In genomic region chr9:137269231-137269772, GRCh38 we compare ENCODE assay signal across 9 cellular contexts. TPM values are rescaled to one million over a fixed set of nuclear protein-coding genes. Genes with fewer than 3 reads are reported as not detected.
DNase-seq lines count a peak whose midpoint lies in the region.
"Had no signal": no experiment of that assay in that cellular context is flagged by ENCODE, and none has a peak within 500 bp of the region (broad histone marks: within the 10 kb centered on the region; RNA-seq: fewer than 3 reads in every experiment).

No MANE protein-coding gene starts in this region.

- no peaks in the 10 kb centered on the region for H3K9me3 ChIP-seq in trophoblast cell (ENCODE audit: insufficient read depth, low read depth, low read length)

- no peak overlapping the region for H2BK12ac ChIP-seq in trophoblast cell (ENCODE audit: low read length)

- no peaks in the 10 kb centered on the region for H3K79me1 ChIP-seq in trophoblast cell (ENCODE audit: low read length)

- no peak overlapping the region for H2AFZ ChIP-seq in trophoblast cell (ENCODE audit: insufficient read depth, low read length, poor library complexity)

- no peak overlapping the region for H4K12ac ChIP-seq in trophoblast cell (ENCODE audit: low read depth, low read length)

- in situ Hi-C loops in ACHN (cut with HindIII; ENCODE audit: low pct_ligation_motif_present, low pct_unique_long_range_greater_than_20kb, low sequenced_read_pairs): no loop called here

- H3K27ac ChIP-seq in trophoblast cell (ENCODE audit: low read depth, low read length): no peak overlapping the region

- no peak overlapping the region for H3K27ac Mint-ChIP-seq in activated naive CD4-positive, alpha-beta T cell treated with anti-CD3 and anti-CD28 coated beads, Interleukin-2, amount 10 ng/mL, durations not matched to agents 7 days and 5 days
- H3K27ac Mint-ChIP-seq: activated naive CD4-positive, alpha-beta T cell treated with anti-CD3 and anti-CD28 coated beads for 36 hours had no signal

- no peak overlapping the region for H3K4ac ChIP-seq in trophoblast cell (ENCODE audit: low read depth, low read length)

- no peaks in the 10 kb centered on the region for H3K79me2 ChIP-seq in trophoblast cell (ENCODE audit: control insufficient read depth, insufficient read depth, low read length, poor library complexity)

- H2BK120ac ChIP-seq in trophoblast cell (ENCODE audit: insufficient read depth, low read length, poor library complexity): no peak overlapping the region

- H3K4me3 ChIP-seq in trophoblast cell (ENCODE audit: low read depth, low read length): no peak overlapping the region

- H3K4me1 ChIP-seq in trophoblast cell (ENCODE audit: control insufficient read depth in 1 of 2, insufficient read depth in 2 of 2, low read length in 2 of 2): no peaks in the 10 kb centered on the region

- no peaks in the 10 kb centered on the region for H3K9me3 Mint-ChIP-seq in activated naive CD4-positive, alpha-beta T cell treated with anti-CD3 and anti-CD28 coated beads, Interleukin-2, amount 10 ng/mL, durations not matched to agents 7 days and 5 days
- H3K9me3 Mint-ChIP-seq: activated naive CD4-positive, alpha-beta T cell treated with anti-CD3 and anti-CD28 coated beads for 36 hours had no signal

- peaks cover 36% of the 10 kb centered on the region for H3K36me3 Mint-ChIP-seq in activated naive CD4-positive, alpha-beta T cell treated with anti-CD3 and anti-CD28 coated beads, Interleukin-2, amount 10 ng/mL, durations not matched to agents 7 days and 5 days

- H3K9ac ChIP-seq in trophoblast cell (ENCODE audit: low read length): peak overlapping the region; percentile 40

- WGBS in trophoblast cell (ENCODE audit: extremely low coverage, insufficient coverage, insufficient read length): no CpG with 5 or more reads among the region's 17 CpGs

- no peaks in the 10 kb centered on the region for H3K27me3 Mint-ChIP-seq in activated naive CD4-positive, alpha-beta T cell treated with anti-CD3 and anti-CD28 coated beads, Interleukin-2, amount 10 ng/mL, durations not matched to agents 7 days and 5 days

- DNase-seq in DMS53 (lab: John Stamatoyannopoulos, UW) (peak; percentile 80), NOMO-1 treated with DMSO at 0.1 percent for 48 hours (lab: John Stamatoyannopoulos, UW; ENCODE audit: unreplicated experiment) (peak; percentile 94), fibroblast of gingiva (ENCODE audit: low read depth) (peak; percentile 91), trophoblast cell (no peak), RKO (ENCODE audit: low spot score) (no peak), NCI-H128 (lab: John Stamatoyannopoulos, UW; ENCODE audit: unreplicated experiment) (no peak), ACHN (no peak)
- DNase-seq in activated naive CD4-positive, alpha-beta T cell treated with anti-CD3 and anti-CD28 coated beads, Interleukin-2, amount 10 ng/mL, durations not matched to agents 7 days and 5 days: no peak
- DNase-seq: activated naive CD4-positive, alpha-beta T cell treated with anti-CD3 and anti-CD28 coated beads for 36 hours had no signal

- H3K4me1 Mint-ChIP-seq in activated naive CD4-positive, alpha-beta T cell treated with anti-CD3 and anti-CD28 coated beads, Interleukin-2, amount 10 ng/mL, durations not matched to agents 7 days and 5 days: peaks cover 30% of the 10 kb centered on the region

- H4K91ac ChIP-seq in trophoblast cell (ENCODE audit: low read depth, low read length): no peak overlapping the region

- H4K8ac ChIP-seq in trophoblast cell (ENCODE audit: low read depth, low read length): no peak overlapping the region

- H3K4me3 Mint-ChIP-seq in activated naive CD4-positive, alpha-beta T cell treated with anti-CD3 and anti-CD28 coated beads, Interleukin-2, amount 10 ng/mL, durations not matched to agents 7 days and 5 days: no peak overlapping the region
- H3K4me3 Mint-ChIP-seq: activated naive CD4-positive, alpha-beta T cell treated with anti-CD3 and anti-CD28 coated beads for 36 hours had no signal

- H3K14ac ChIP-seq in trophoblast cell (ENCODE audit: low read length): no peak overlapping the region

- no peak overlapping the region for H3K18ac ChIP-seq in trophoblast cell (ENCODE audit: low read length)

- H3K27me3 ChIP-seq in trophoblast cell (ENCODE audit: insufficient read depth, low read length): no peaks in the 10 kb centered on the region

- CTCF ChIA-PET in activated naive CD4-positive, alpha-beta T cell treated with anti-CD3 and anti-CD28 coated beads, Interleukin-2, amount 10 ng/mL, durations not matched to agents 7 days and 5 days (lab: Charles Lee): interaction anchor here (1.2 kb wide), 1 partner anchor 17 kb away, joined by 3 read pairs; no protein-coding TSS in a partner anchor

- no peak overlapping the region for H3K4me2 ChIP-seq in trophoblast cell (ENCODE audit: low read length)

- H3K23ac ChIP-seq in trophoblast cell (ENCODE audit: low read length): no peak overlapping the region

- no peak overlapping the region for H2AK5ac ChIP-seq in trophoblast cell (ENCODE audit: low read length)

- no peak overlapping the region for H2BK5ac ChIP-seq in trophoblast cell (ENCODE audit: low read depth, low read length, poor library complexity)

- H3K36me3 ChIP-seq in trophoblast cell (ENCODE audit: control insufficient read depth in 1 of 2, insufficient read depth in 2 of 2, low read length in 2 of 2): peaks cover 79 to 83% of the 10 kb centered on the region in 2 experiments

RNA-seq across cellular contexts. Expression of gene TOR4A, which starts 8.2 kb away (rescaled TPM):
- polyA plus RNA-seq in trophoblast cell (2013): 6.7 and 6.8 TPM in 2 replicates

RNA-seq across cellular contexts. Expression of gene NELFB, which starts 14.2 kb away (rescaled TPM):
- polyA plus RNA-seq in trophoblast cell (2013): 33.0 and 34.2 TPM in 2 replicates

RNA-seq across cellular contexts. Expression of gene STPG3, which starts 18.2 kb away (rescaled TPM):
- polyA plus RNA-seq in trophoblast cell (2013): not detected in 2 replicates

RNA-seq across cellular contexts. Expression of gene TUBB4B, which starts 28.2 kb away (rescaled TPM):
- polyA plus RNA-seq in trophoblast cell (2013): 432 and 443 TPM in 2 replicates

RNA-seq across cellular contexts. Expression of gene NRARP, which starts 32.8 kb away (rescaled TPM):
- 1.6 and 1.7 TPM in 2 replicates for polyA plus RNA-seq in trophoblast cell (2013)

Comparison
In these comparisons a context has a peak if more than half of its experiments do, and no peak if none do; other contexts are left out.
1. DNase-seq: peak in DMS53 (single experiment), NOMO-1 treated with DMSO at 0.1 percent for 48 hours (single experiment) and fibroblast of gingiva (single experiment); none in trophoblast cell (0 of 2), RKO (single experiment), NCI-H128 (single experiment), ACHN (single experiment) and activated naive CD4-positive, alpha-beta T cell treated with anti-CD3 and anti-CD28 coated beads, Interleukin-2, amount 10 ng/mL, durations not matched to agents 7 days and 5 days (single experiment).